ENCODE assay signal across 8 cellular contexts in the genomic region with DNA sequence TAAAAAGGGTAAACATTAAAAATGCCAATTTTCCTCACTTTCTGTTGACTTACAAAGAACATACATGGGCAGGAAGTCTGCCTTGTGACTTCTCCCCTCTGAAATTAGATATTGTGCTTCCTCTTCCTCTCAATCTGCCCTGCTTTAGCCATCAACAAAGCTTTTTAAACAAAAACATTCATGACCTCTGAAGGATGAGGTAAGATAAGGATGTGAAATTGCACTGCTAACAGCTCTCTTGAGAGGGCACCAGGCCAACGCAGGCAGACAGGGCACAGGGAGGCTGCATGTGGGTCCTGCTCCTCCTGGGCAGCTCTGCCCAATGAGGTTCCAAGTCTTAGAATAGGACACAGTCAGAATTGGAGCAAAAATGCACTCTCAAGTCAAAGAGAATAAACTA.
A peak's percentile ranks its signal among the peaks of the same experiment; 100 is the strongest.
DNase-seq lines count a peak whose midpoint lies in the region; ATAC-seq and TF ChIP-seq lines count a peak whose summit lies in the region.

No MANE protein-coding gene starts in this region.

- no peaks in the 10 kb centered on the region for H3K27me3 ChIP-seq in CD8-positive, alpha-beta memory T cell (ENCODE audit: insufficient read depth, low read length, poor library complexity, severe bottlenecking)

- TF ChIP-seq CTCF in foreskin fibroblast (IDR thresholded peaks at IDR 0.05; ENCODE audit: low read depth, low read length) = no peak

- H3K4me1 Mint-ChIP-seq in CD8-positive, alpha-beta memory T cell = peaks cover 12 to 24% (median 16%) of the 10 kb centered on the region in 3 donors
- peaks cover 11% of the 10 kb centered on the region for H3K4me1 Mint-ChIP-seq in T-helper 1 cell treated with Interleukin-12 subunit alpha and Interleukin-12 subunit beta and Interleukin-4 antibody, amounts not matched to agents 30 μg/mL and 1 μg/mL, for 36 hours (ENCODE audit: low read depth)

- H3K9me3 ChIP-seq in CD8-positive, alpha-beta memory T cell (ENCODE audit: low read length) = no peaks in the 10 kb centered on the region

- peak in 2 of 5 donors; percentile 10 to 25 for DNase-seq in CD8-positive, alpha-beta memory T cell
- DNase-seq in foreskin fibroblast (peak; percentile 66 to 72), COR-L47 (lab: John Stamatoyannopoulos, UW) (no peak), middle frontal gyrus (ENCODE audit: extremely low spot score, low spot score) (no peak), HT-29 (ENCODE audit: low spot score) (no peak)

- H3K36me3 Mint-ChIP-seq in CD8-positive, alpha-beta memory T cell = peaks cover 12 to 46% (median 17%) of the 10 kb centered on the region in 3 donors
- H3K36me3 Mint-ChIP-seq in T-helper 1 cell treated with Interleukin-12 subunit alpha and Interleukin-12 subunit beta and Interleukin-4 antibody, amounts not matched to agents 30 μg/mL and 1 μg/mL, for 36 hours (ENCODE audit: low read depth) = peaks cover 21% of the 10 kb centered on the region

- H3K9me3 Mint-ChIP-seq in CD8-positive, alpha-beta memory T cell = no peaks in the 10 kb centered on the region
- no peaks in the 10 kb centered on the region for H3K9me3 Mint-ChIP-seq in T-helper 1 cell treated with Interleukin-12 subunit alpha and Interleukin-12 subunit beta and Interleukin-4 antibody, amounts not matched to agents 30 μg/mL and 1 μg/mL, for 36 hours

- no peaks in the 10 kb centered on the region for H3K27me3 Mint-ChIP-seq in CD8-positive, alpha-beta memory T cell
- no peaks in the 10 kb centered on the region for H3K27me3 Mint-ChIP-seq in T-helper 1 cell treated with Interleukin-12 subunit alpha and Interleukin-12 subunit beta and Interleukin-4 antibody, amounts not matched to agents 30 μg/mL and 1 μg/mL, for 36 hours (ENCODE audit: low read depth)

- H3K27ac ChIP-seq in CD8-positive, alpha-beta memory T cell (ENCODE audit: low read depth, low read length) = no peak overlapping the region
- H3K27ac ChIP-seq in skin epidermis = peak overlapping the region in 15 of 21 experiments; percentile 11 to 81 (median 62)

- POLR2A ChIA-PET in CD8-positive, alpha-beta memory T cell (lab: Charles Lee) = no interaction called here

- ATAC-seq in HG03064 (IDR thresholded peaks at IDR 0.05; ENCODE audit: low read depth, unreplicated experiment) = peak; percentile 88

- peaks cover 17% of the 10 kb centered on the region for H3K4me1 ChIP-seq in CD8-positive, alpha-beta memory T cell (ENCODE audit: insufficient read depth, low read length)

- no peak overlapping the region for H3K4me3 ChIP-seq in CD8-positive, alpha-beta memory T cell (ENCODE audit: low read length)
- no peak overlapping the region for H3K4me3 ChIP-seq in foreskin fibroblast (ENCODE audit: low read depth in 1 of 2, low read length in 2 of 2)
- H3K4me3 ChIP-seq in skin epidermis = no peak overlapping the region

- peak overlapping the region; percentile 55 to 95 (median 92) for H3K27ac Mint-ChIP-seq in CD8-positive, alpha-beta memory T cell
- H3K27ac Mint-ChIP-seq in T-helper 1 cell treated with Interleukin-12 subunit alpha and Interleukin-12 subunit beta and Interleukin-4 antibody, amounts not matched to agents 30 μg/mL and 1 μg/mL, for 36 hours = peak overlapping the region; percentile 95

- H3K4me3 Mint-ChIP-seq in CD8-positive, alpha-beta memory T cell = peak overlapping the region in 4 of 7 donors; percentile 35 to 74 (median 44)
- H3K4me3 Mint-ChIP-seq in T-helper 1 cell treated with Interleukin-12 subunit alpha and Interleukin-12 subunit beta and Interleukin-4 antibody, amounts not matched to agents 30 μg/mL and 1 μg/mL, for 36 hours = peak overlapping the region; percentile 12

- peaks cover 9% of the 10 kb centered on the region for H3K36me3 ChIP-seq in CD8-positive, alpha-beta memory T cell (ENCODE audit: insufficient read depth, low read length)

- CTCF ChIA-PET in CD8-positive, alpha-beta memory T cell (lab: Charles Lee) = interaction anchor here (1.3 kb wide), 1 partner anchor 8 kb away, joined by 3 read pairs; no protein-coding TSS in a partner anchor

Comparison
In these comparisons a context has a peak if more than half of its experiments do, and no peak if none do; other contexts are left out.
1. DNase-seq: peak in foreskin fibroblast (2 of 2); none in COR-L47 (single experiment), middle frontal gyrus (single experiment) and HT-29 (single experiment).